In genomic region chr3:46396129-46396528, GRCh38 we compare ENCODE assay signal across 14 cellular contexts. TPM values are rescaled to one million over a fixed set of nuclear protein-coding genes. Genes with fewer than 3 reads are reported as not detected.
DNase-seq lines count a peak whose midpoint lies in the region; ATAC-seq and TF ChIP-seq lines count a peak whose summit lies in the region.
"Had no signal": no experiment of that assay in that cellular context is flagged by ENCODE, and none has a peak within 500 bp of the region (broad histone marks: within the 10 kb centered on the region; RNA-seq: fewer than 3 reads in every experiment).

No MANE protein-coding gene starts in this region.

- POLR2A ChIA-PET in HEK293 (lab: Yijun Ruan, JAX) = no interaction called here

- ATAC-seq in HG03457 (IDR thresholded peaks at IDR 0.05; ENCODE audit: unreplicated experiment) = no peak
- ATAC-seq: activated CD4-positive, alpha-beta T cell treated with anti-CD3 and anti-CD28 coated beads for 36 hours; activated T-cell treated with anti-CD3 and anti-CD28 coated beads, Interleukin-2, amount 50 U/mL, for 4 hours; naive thymus-derived CD8-positive, alpha-beta T cell had no signal

- H2AFZ ChIP-seq in OCI-LY3 (ENCODE audit: low read depth, low read length) = 0 out of 2 replicates have a peak overlapping the region, but pooled peaks have one; percentile 28

- DNase-seq in AML-193 (lab: John Stamatoyannopoulos, UW) (peak; percentile 38 to 65), left kidney (ENCODE audit: low read depth, low spot score) (peak; percentile 32), C1 segment of cervical spinal cord (lab: John Stamatoyannopoulos, UW) (no peak), MG63 (no peak)
- DNase-seq in stimulated activated CD4-positive, alpha-beta T cell treated with anti-CD3 and anti-CD28 coated beads, Interleukin-2, amount 100 ng/mL, for 24 hours = no peak
- DNase-seq: activated CD4-positive, alpha-beta T cell treated with anti-CD3 and anti-CD28 coated beads for 36 hours; activated T-cell treated with anti-CD3 and anti-CD28 coated beads, Interleukin-2, amount 50 U/mL, for 4 hours; naive thymus-derived CD8-positive, alpha-beta T cell; NCI-H2081 had no signal

- no peak overlapping the region for H3K9ac ChIP-seq in OCI-LY3 (ENCODE audit: low read length)

- CTCF ChIA-PET in HEK293 (lab: Yijun Ruan, JAX) = interaction anchor here (0.6 kb wide), 1 partner anchor 10 kb away, joined by 4 read pairs; no protein-coding TSS in a partner anchor

- H3K27ac ChIP-seq in HEK293 (ENCODE audit: extremely low read depth, low read depth, low read length) = no peak overlapping the region
- no peak overlapping the region for H3K27ac ChIP-seq in OCI-LY3 (ENCODE audit: low read length)
- H3K27ac ChIP-seq: prostate gland had no signal

- H3K9me3 ChIP-seq in HEK293 (ENCODE audit: control insufficient read depth, insufficient read depth, low read depth, low read length) = no peaks in the 10 kb centered on the region
- no peaks in the 10 kb centered on the region for H3K9me3 ChIP-seq in OCI-LY3 (ENCODE audit: insufficient read depth, low read length)
- no peaks in the 10 kb centered on the region for H3K9me3 ChIP-seq in MG63
- H3K9me3 ChIP-seq: prostate gland had no signal

- H3K4me1 ChIP-seq in HEK293 (ENCODE audit: control insufficient read depth, insufficient read depth, low read length) = no peaks in the 10 kb centered on the region
- H3K4me1 ChIP-seq in OCI-LY3 (ENCODE audit: low read length) = peaks cover 7% of the 10 kb centered on the region
- H3K4me1 ChIP-seq: prostate gland had no signal

- H3K27me3 ChIP-seq in OCI-LY3 (ENCODE audit: low read depth, low read length) (peaks cover 28% of the 10 kb centered on the region), MG63 (no peaks in the 10 kb centered on the region)

- no peaks in the 10 kb centered on the region for H4K20me1 ChIP-seq in OCI-LY3 (ENCODE audit: insufficient read depth, low read length)

- H3K4me2 ChIP-seq in OCI-LY3 (ENCODE audit: low read length) = no peak overlapping the region

- TF ChIP-seq CTCF in HEK293 (tag by site-specific recombination; IDR thresholded peaks at IDR 0.05) = no peak
- TF ChIP-seq CTCF in OCI-LY3 (IDR thresholded peaks at IDR 0.05; ENCODE audit: low read depth, low read length) = no peak

- H3K4me3 ChIP-seq in HEK293 (ENCODE audit: low read depth, low read length) (no peak overlapping the region), OCI-LY3 (ENCODE audit: low read length) (no peak overlapping the region), MG63 (no peak overlapping the region)
- H3K4me3 ChIP-seq: prostate gland had no signal

- no peaks in the 10 kb centered on the region for H3K79me2 ChIP-seq in OCI-LY3 (ENCODE audit: low read length)

- H3K36me3 ChIP-seq in HEK293 (ENCODE audit: control insufficient read depth in 2 of 2, insufficient read depth in 1 of 2, low read length in 2 of 2) = no peaks in the 10 kb centered on the region
- H3K36me3 ChIP-seq in OCI-LY3 (replicated peaks; ENCODE audit: low read depth, low read length) = no peaks in the 10 kb centered on the region
- no peaks in the 10 kb centered on the region for H3K36me3 ChIP-seq in MG63
- H3K36me3 ChIP-seq: prostate gland had no signal

TF ChIP-seq in HEK293, 187 proteins besides CTCF, POLR2A, EP300 and RAD21:
- TF ChIP-seq ZFHX2 (tag by site-specific recombination; conservative IDR thresholded peaks at IDR 0.05) (0 out of 2 replicates have a peak, but pooled peaks have one; percentile 8), ZNF132 (tag by site-specific recombination; IDR thresholded peaks at IDR 0.05; ENCODE audit: borderline replicate concordance) (no peak)

RNA-seq across cellular contexts. Expression of gene CCRL2, which starts 10.9 kb away (rescaled TPM):
- total RNA-seq in MG63 (2014; rRNA removed; shearing (Covaris generic); ENCODE audit: low replicate concordance) = not detected in 2 replicates

RNA-seq across cellular contexts. Expression of gene CCR5, which starts 25.4 kb away (rescaled TPM):
- total RNA-seq in MG63 (2014; rRNA removed; shearing (Covaris generic); ENCODE audit: low replicate concordance) = not detected in 2 replicates
- total RNA-seq: bronchial epithelial cell had no signal

RNA-seq across cellular contexts. Expression of gene CCR2, which starts 42.2 kb away (rescaled TPM):
- not detected in 2 replicates for total RNA-seq in MG63 (2014; rRNA removed; shearing (Covaris generic); ENCODE audit: low replicate concordance)
- total RNA-seq: bronchial epithelial cell had no signal

Comparison
In these comparisons a context has a peak if more than half of its experiments do, and no peak if none do; other contexts are left out.
1. DNase-seq: peak in AML-193 (2 of 2) and left kidney (single experiment); none in stimulated activated CD4-positive, alpha-beta T cell treated with anti-CD3 and anti-CD28 coated beads, Interleukin-2, amount 100 ng/mL, for 24 hours (0 of 2), C1 segment of cervical spinal cord (0 of 14) and MG63 (single experiment).